Comparison of ENCODE assay signal across 20 cellular contexts in genomic region chr13:113086031-113086750, GRCh38. TPM values are rescaled to one million over a fixed set of nuclear protein-coding genes. Genes with fewer than 3 reads are reported as not detected.
DNase-seq lines count a peak whose midpoint lies in the region; ATAC-seq and TF ChIP-seq lines count a peak whose summit lies in the region.
"Had no signal": no experiment of that assay in that cellular context is flagged by ENCODE, and none has a peak within 500 bp of the region (broad histone marks: within the 10 kb centered on the region; RNA-seq: fewer than 3 reads in every experiment).

No MANE protein-coding gene starts in this region.

- H3K4me3 ChIP-seq in cardiac muscle cell = no peak overlapping the region
- no peak overlapping the region for H3K4me3 ChIP-seq in left ventricle myocardium inferior
- no peak overlapping the region for H3K4me3 ChIP-seq in RWPE2 (ENCODE audit: severe bottlenecking)
- no peak overlapping the region for H3K4me3 ChIP-seq in right cardiac atrium (ENCODE audit: low read length)
- H3K4me3 ChIP-seq: Peyer's patch, prostate gland had no signal

- H3K27ac ChIP-seq in cardiac muscle cell = no peak overlapping the region
- no peak overlapping the region for H3K27ac ChIP-seq in left ventricle myocardium inferior (replicated peaks)
- no peak overlapping the region for H3K27ac ChIP-seq in RWPE2 (ENCODE audit: poor library complexity, severe bottlenecking)
- no peak overlapping the region for H3K27ac ChIP-seq in right cardiac atrium (ENCODE audit: low read length)
- H3K27ac ChIP-seq: foreskin keratinocyte, Peyer's patch, prostate gland had no signal

- TF ChIP-seq POLR2A in GM18505 (IDR thresholded peaks at IDR 0.05; ENCODE audit: borderline replicate concordance, extremely low read depth, insufficient read depth, insufficient read length) = no peak

- DNase-seq in cardiac muscle cell (ENCODE audit: low read depth in 1 of 2, low spot score in 1 of 2) = no peak
- DNase-seq in left ventricle myocardium inferior = no peak
- DNase-seq in RWPE2 (ENCODE audit: low spot score) = peak; percentile 51
- DNase-seq in right cardiac atrium = peak; percentile 12 to 36 (median 25)
- DNase-seq: activated CD4-positive, alpha-beta memory T cell treated with anti-CD3 and anti-CD28 coated beads for 36 hours; activated naive CD8-positive, alpha-beta T cell treated with anti-CD3 and anti-CD28 coated beads, Interleukin-2, amount 10 ng/mL, durations not matched to agents 7 days and 5 days; activated T-cell treated with anti-CD3 and anti-CD28 coated beads, Interleukin-2, amount 50 U/mL, for 24 hours; Caco-2; foreskin keratinocyte; GF-D8; MM.1S; NCI-H2081 treated with DMSO at 0.1 percent for 48 hours; NCI-H526; Peyer's patch had no signal

- 78% methylated on average over 32 of the region's 32 CpGs for WGBS in right cardiac atrium

- H3K9me3 ChIP-seq in cardiac muscle cell (ENCODE audit: low read depth) (no peaks in the 10 kb centered on the region), left ventricle myocardium inferior (replicated peaks) (no peaks in the 10 kb centered on the region), RWPE2 (ENCODE audit: severe bottlenecking) (no peaks in the 10 kb centered on the region), right cardiac atrium (ENCODE audit: control insufficient read depth, low read length) (no peaks in the 10 kb centered on the region)
- H3K9me3 ChIP-seq: Caco-2, Peyer's patch, prostate gland had no signal

- no peak for ATAC-seq in RWPE2 (ENCODE audit: low read depth)
- no peak for ATAC-seq in right cardiac atrium
- ATAC-seq in GM21737 (IDR thresholded peaks at IDR 0.05; ENCODE audit: unreplicated experiment) = no peak
- no peak for ATAC-seq in GM18505 (IDR thresholded peaks at IDR 0.05; ENCODE audit: unreplicated experiment)
- no peak for ATAC-seq in GM21515 (IDR thresholded peaks at IDR 0.05; ENCODE audit: unreplicated experiment)
- no peak for ATAC-seq in activated CD4-positive, CD25-positive, alpha-beta regulatory T cell treated with anti-CD3 and anti-CD28 coated beads, Interleukin-2, amount 50 U/mL, for 24 hours
- ATAC-seq: foreskin keratinocyte had no signal

- TF ChIP-seq CTCF in cardiac muscle cell (IDR thresholded peaks at IDR 0.05; ENCODE audit: low read depth, low read length) = peak; percentile 12
- no peak for TF ChIP-seq CTCF in left ventricle myocardium inferior (IDR thresholded peaks at IDR 0.05; ENCODE audit: borderline replicate concordance)
- no peak for TF ChIP-seq CTCF in RWPE2 (IDR thresholded peaks at IDR 0.05; ENCODE audit: poor library complexity, severe bottlenecking)

- H3K36me3 ChIP-seq in cardiac muscle cell (peaks cover 4% of the 10 kb centered on the region), left ventricle myocardium inferior (peaks cover 74% of the 10 kb centered on the region), RWPE2 (ENCODE audit: low read depth) (no peaks in the 10 kb centered on the region)
- H3K36me3 ChIP-seq: prostate gland had no signal

- H3K4me1 ChIP-seq in cardiac muscle cell (ENCODE audit: low read depth) (peaks cover 3% of the 10 kb centered on the region), left ventricle myocardium inferior (peaks cover 14% of the 10 kb centered on the region), RWPE2 (ENCODE audit: insufficient read depth, poor library complexity, severe bottlenecking) (no peaks in the 10 kb centered on the region), right cardiac atrium (ENCODE audit: control insufficient read depth, insufficient read depth, low read length) (peaks cover 2% of the 10 kb centered on the region)
- H3K4me1 ChIP-seq: foreskin keratinocyte, Peyer's patch had no signal

- H3K27me3 ChIP-seq in cardiac muscle cell (peaks cover 2% of the 10 kb centered on the region), left ventricle myocardium inferior (ENCODE audit: low read depth) (no peaks in the 10 kb centered on the region), RWPE2 (ENCODE audit: insufficient read depth, poor library complexity, severe bottlenecking) (no peaks in the 10 kb centered on the region), right cardiac atrium (ENCODE audit: control insufficient read depth, insufficient read depth) (no peaks in the 10 kb centered on the region)
- H3K27me3 ChIP-seq: foreskin keratinocyte, Peyer's patch had no signal

- intact Hi-C loops in left ventricle myocardium inferior (cut with micrococcal nuclease) (no loop called here), right cardiac atrium (cut with DNase I) (no loop called here)

RNA-seq across cellular contexts. Expression of gene F7, which starts 19.4 kb away (rescaled TPM):
- 0.83 and 1.2 TPM in 2 replicates for total RNA-seq in cardiac muscle cell
- polyA plus RNA-seq in cardiac muscle cell = not detected in 2 replicates
- not detected for total RNA-seq in left ventricle myocardium inferior
- under 1 TPM; 0.24 to 0.64 (median 0.37) TPM for total RNA-seq in right cardiac atrium
- polyA plus RNA-seq in right cardiac atrium = not detected
- total RNA-seq: foreskin keratinocyte, ureter had no signal
- polyA plus RNA-seq: foreskin keratinocyte had no signal

RNA-seq across cellular contexts. Expression of gene F10, which starts 36.4 kb away (rescaled TPM):
- total RNA-seq in cardiac muscle cell = 5.5 and 6.6 TPM in 2 replicates
- 4.0 and 6.6 TPM in 2 replicates for polyA plus RNA-seq in cardiac muscle cell
- total RNA-seq in left ventricle myocardium inferior = 3.5 TPM
- total RNA-seq in right cardiac atrium = 10 to 100 TPM; 29.8 to 40.2 (median 34.4) TPM
- 44.9 TPM for polyA plus RNA-seq in right cardiac atrium
- total RNA-seq: activated CD4-positive, alpha-beta memory T cell treated with anti-CD3 and anti-CD28 coated beads for 36 hours; activated naive CD8-positive, alpha-beta T cell treated with anti-CD3 and anti-CD28 coated beads, Interleukin-2, amount 10 ng/mL, durations not matched to agents 7 days and 5 days; foreskin keratinocyte had no signal
- polyA plus RNA-seq: foreskin keratinocyte had no signal

Comparison
In these comparisons a context has a peak if more than half of its experiments do, and no peak if none do; other contexts are left out.
1. DNase-seq: peak in RWPE2 (single experiment) and right cardiac atrium (3 of 3); none in cardiac muscle cell (0 of 2) and left ventricle myocardium inferior (single experiment).